ENCODE assay signal across 8 cellular contexts in the genomic region with DNA sequence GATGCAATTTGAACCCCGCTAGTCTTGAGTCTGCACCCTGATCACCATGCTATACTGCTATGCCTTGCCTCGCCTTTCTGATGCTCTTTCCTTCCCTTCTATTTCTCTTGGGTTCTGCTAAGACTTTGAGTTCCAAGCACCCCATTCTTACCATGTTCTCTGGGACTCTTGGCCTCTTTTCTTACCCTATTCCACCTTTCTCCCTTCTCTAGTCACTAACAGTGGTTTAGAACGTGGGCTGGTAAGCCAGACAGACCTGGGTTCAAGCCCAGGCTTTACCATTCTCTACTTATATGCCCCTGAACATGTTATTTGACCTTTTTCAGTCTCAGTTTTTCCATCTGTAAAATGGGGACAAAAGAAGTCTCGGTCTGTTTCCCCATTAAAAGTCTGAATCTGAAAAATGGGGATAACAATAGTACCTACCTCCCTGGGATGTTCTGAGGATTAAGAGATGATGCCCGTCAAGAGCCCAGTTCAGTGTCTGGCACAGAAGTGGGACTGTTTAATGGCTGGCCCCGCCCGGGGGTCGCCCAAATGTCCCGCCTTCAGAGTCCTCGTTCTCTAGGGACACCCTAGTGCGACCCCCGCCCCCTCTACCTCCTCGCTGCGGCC. TPM values are rescaled to one million over a fixed set of nuclear protein-coding genes. Genes with fewer than 3 reads are reported as not detected.
DNase-seq lines count a peak whose midpoint lies in the region; ATAC-seq, FAIRE-seq and TF ChIP-seq lines count a peak whose summit lies in the region.

No MANE protein-coding gene starts in this region.

- FAIRE-seq in GM19239 (lab: Jason Lieb, UNC): peak; percentile 14
- no peak for FAIRE-seq in small intestine (lab: Jason Lieb, UNC)

- H3K27me3 ChIP-seq in WERI-Rb-1 (ENCODE audit: insufficient read depth, low read depth, severe bottlenecking) (no peaks in the 10 kb centered on the region), left ventricle myocardium inferior (ENCODE audit: low read depth) (no peaks in the 10 kb centered on the region), small intestine (ENCODE audit: control insufficient read depth in 2 of 2, insufficient read depth in 2 of 2, low read length in 2 of 2) (no peaks in the 10 kb centered on the region)

- H3K27ac ChIP-seq in WERI-Rb-1 (peak overlapping the region; percentile 98), left ventricle myocardium inferior (replicated peaks) (peak overlapping the region; percentile 99), small intestine (ENCODE audit: low read depth in 1 of 2, low read length in 1 of 2) (peak overlapping the region; percentile 89 to 98)

- intact Hi-C loops in left ventricle myocardium inferior (cut with micrococcal nuclease): no loop called here

- H3K4me1 ChIP-seq in left ventricle myocardium inferior (peaks cover 61% of the 10 kb centered on the region), small intestine (ENCODE audit: control insufficient read depth in 2 of 2, insufficient read depth in 1 of 2, low read depth in 1 of 2, low read length in 1 of 2) (peaks cover 2 to 6% of the 10 kb centered on the region in 2 donors)

- TF ChIP-seq CTCF in WERI-Rb-1 (IDR thresholded peaks at IDR 0.05; ENCODE audit: low read depth, low read length) (no peak), left ventricle myocardium inferior (IDR thresholded peaks at IDR 0.05; ENCODE audit: borderline replicate concordance) (no peak)

- H3K9me3 ChIP-seq in WERI-Rb-1 (ENCODE audit: severe bottlenecking): no peaks in the 10 kb centered on the region
- no peaks in the 10 kb centered on the region for H3K9me3 ChIP-seq in left ventricle myocardium inferior (replicated peaks)
- no peaks in the 10 kb centered on the region for H3K9me3 ChIP-seq in small intestine (ENCODE audit: control insufficient read depth, low read depth)

- H3K36me3 ChIP-seq in WERI-Rb-1: peaks cover 39% of the 10 kb centered on the region
- H3K36me3 ChIP-seq in left ventricle myocardium inferior: peaks cover 56% of the 10 kb centered on the region
- peaks cover 2 to 7% of the 10 kb centered on the region in 2 donors for H3K36me3 ChIP-seq in small intestine (ENCODE audit: control insufficient read depth in 2 of 2, insufficient read depth in 2 of 2, low read length in 2 of 2)

- H3K4me3 ChIP-seq in WERI-Rb-1 (ENCODE audit: low read depth, low read length) (peak overlapping the region; percentile 82), left ventricle myocardium inferior (peak overlapping the region; percentile 98), small intestine (ENCODE audit: low read depth in 1 of 2, low read length in 2 of 2) (peak overlapping the region; percentile 93 to 97)

- DNase-seq in GM19239 (ENCODE audit: insufficient read length, low spot score) (no peak), WERI-Rb-1 (no peak), left ventricle myocardium inferior (no peak), small intestine (no peak), DMS53 treated with DMSO at 0.1 percent for 48 hours (lab: John Stamatoyannopoulos, UW; ENCODE audit: unreplicated experiment) (no peak), DMS79 treated with DMSO at 0.1 percent for 48 hours (lab: John Stamatoyannopoulos, UW) (no peak), COLO829 (ENCODE audit: low spot score) (no peak)

- ATAC-seq in HG02678 (IDR thresholded peaks at IDR 0.05; ENCODE audit: unreplicated experiment): no peak

- 13% methylated on average over 14 of the region's 14 CpGs for WGBS in small intestine, 3 donors

RNA-seq across cellular contexts. Expression of a gene that starts 0.4 kb away (rescaled TPM):
- total RNA-seq in left ventricle myocardium inferior: 45.3 TPM
- 10 to 100 TPM; 41.1 to 59.0 (median 43.0) TPM for polyA plus RNA-seq in small intestine

RNA-seq across cellular contexts. Expression of a gene that starts 1.0 kb away (rescaled TPM):
- total RNA-seq in left ventricle myocardium inferior: 52.9 TPM
- polyA plus RNA-seq in small intestine: 100 to 1,000 TPM; 143 to 178 (median 151) TPM

RNA-seq across cellular contexts. Expression of a gene that starts 18.2 kb away (rescaled TPM):
- total RNA-seq in left ventricle myocardium inferior: 10.2 TPM
- polyA plus RNA-seq in small intestine: 10 to 100 TPM; 20.8 to 23.2 (median 21.9) TPM

RNA-seq across cellular contexts. Expression of a gene that starts 22.1 kb away (rescaled TPM):
- total RNA-seq in left ventricle myocardium inferior: 12.3 TPM
- 10 to 100 TPM; 10.1 to 22.5 (median 17.8) TPM for polyA plus RNA-seq in small intestine

RNA-seq across cellular contexts. Expression of a gene that starts 42.1 kb away (rescaled TPM):
- total RNA-seq in left ventricle myocardium inferior: 9.2 TPM
- polyA plus RNA-seq in small intestine: 10 to 100 TPM; 25.4 to 51.0 (median 35.1) TPM
